8 cellular contexts compared by ENCODE assay signal in the genomic region with DNA sequence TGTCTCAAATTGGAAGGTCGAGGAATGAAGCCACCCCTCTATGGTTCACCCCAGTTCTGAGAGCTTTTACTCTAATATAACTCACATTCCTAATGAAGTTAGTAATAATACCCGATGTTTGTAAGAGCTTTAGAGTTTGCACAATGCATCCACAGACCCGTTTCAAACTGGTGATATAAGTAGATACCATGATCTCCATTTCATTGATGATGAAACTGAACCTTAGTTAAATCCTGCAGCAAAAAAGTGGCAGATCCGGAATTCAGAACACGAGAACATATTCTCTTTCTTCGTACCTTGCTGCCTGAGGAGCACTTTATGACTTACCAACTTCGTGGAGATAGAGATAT. TPM values are rescaled to one million over a fixed set of nuclear protein-coding genes. Genes with fewer than 3 reads are reported as not detected.
A peak's percentile ranks its signal among the peaks of the same experiment; 100 is the strongest.
DNase-seq lines count a peak whose midpoint lies in the region; ATAC-seq and TF ChIP-seq lines count a peak whose summit lies in the region.

No MANE protein-coding gene starts in this region.

- no peak for ATAC-seq in HG03095 (IDR thresholded peaks at IDR 0.05; ENCODE audit: unreplicated experiment)
- no peak for ATAC-seq in HG03196 (IDR thresholded peaks at IDR 0.05; ENCODE audit: unreplicated experiment)

- DNase-seq in BE2C (no peak), dorsolateral prefrontal cortex (no peak), nephron progenitor cell (no peak), DMS53 (lab: John Stamatoyannopoulos, UW) (no peak), KG1 (lab: John Stamatoyannopoulos, UW) (no peak)

- peak overlapping the region; percentile 69 for H3K9ac ChIP-seq in Loucy (ENCODE audit: low read depth, low read length, poor library complexity, severe bottlenecking)

- H3K27me3 ChIP-seq in BE2C: no peaks in the 10 kb centered on the region
- H3K27me3 ChIP-seq in Loucy (ENCODE audit: insufficient read depth, low read length, poor library complexity, severe bottlenecking): no peaks in the 10 kb centered on the region
- H3K27me3 ChIP-seq in dorsolateral prefrontal cortex: no peaks in the 10 kb centered on the region

- H3K4me2 ChIP-seq in Loucy (ENCODE audit: low read depth, low read length, poor library complexity, severe bottlenecking): peak overlapping the region; percentile 79

- no peaks in the 10 kb centered on the region for H3K9me3 Mint-ChIP-seq in nephron progenitor cell

- peaks cover 14% of the 10 kb centered on the region for H3K36me3 Mint-ChIP-seq in nephron progenitor cell (ENCODE audit: low read depth)

- no peaks in the 10 kb centered on the region for H4K20me1 ChIP-seq in Loucy (ENCODE audit: insufficient read depth, low read length, poor library complexity, severe bottlenecking)

- peaks cover 5% of the 10 kb centered on the region for H3K4me1 ChIP-seq in BE2C
- H3K4me1 ChIP-seq in Loucy (ENCODE audit: insufficient read depth, low read length, poor library complexity, severe bottlenecking): peaks cover 13% of the 10 kb centered on the region

- peaks cover 40% of the 10 kb centered on the region for H3K4me1 Mint-ChIP-seq in nephron progenitor cell

- H3K36me3 ChIP-seq in BE2C: peaks cover 11% of the 10 kb centered on the region
- H3K36me3 ChIP-seq in Loucy (ENCODE audit: insufficient read depth, low read length): no peaks in the 10 kb centered on the region

- H3F3A ChIP-seq in Loucy (ENCODE audit: low read depth): 0 out of 2 replicates have a peak, but pooled peaks cover 4% of the 10 kb centered on the region

- TF ChIP-seq CTCF in BE2C (IDR thresholded peaks at IDR 0.05; ENCODE audit: low read depth, low read length) (no peak), Loucy (conservative IDR thresholded peaks at IDR 0.05; ENCODE audit: low read length) (no peak), dorsolateral prefrontal cortex (IDR thresholded peaks at IDR 0.05 in 54 of 56, conservative IDR thresholded peaks at IDR 0.05 in 2 of 56; ENCODE audit: low read depth in 1 of 56, partially characterized antibody in 56 of 56) (no peak), nephron progenitor cell (IDR thresholded peaks at IDR 0.05) (no peak)

- H3K27ac Mint-ChIP-seq in nephron progenitor cell: peak overlapping the region; percentile 61

- H3K79me2 ChIP-seq in Loucy (ENCODE audit: insufficient read depth, low read length): no peaks in the 10 kb centered on the region

- H3K4me3 ChIP-seq in BE2C (ENCODE audit: low read depth, low read length) (peak overlapping the region; percentile 51), Loucy (ENCODE audit: low read length, poor library complexity, severe bottlenecking) (peak overlapping the region; percentile 84), dorsolateral prefrontal cortex (peak overlapping the region; percentile 51 to 88 (median 79))

- peak overlapping the region; percentile 81 for H3K4me3 Mint-ChIP-seq in nephron progenitor cell

- H3K27me3 Mint-ChIP-seq in nephron progenitor cell (ENCODE audit: low read depth, poor library complexity): no peaks in the 10 kb centered on the region

- H3K9me3 ChIP-seq in BE2C (no peaks in the 10 kb centered on the region), Loucy (ENCODE audit: insufficient read depth, low read depth, low read length) (no peaks in the 10 kb centered on the region)

- intact Hi-C loops in dorsolateral prefrontal cortex (cut with DNase I): loop anchor here (1.0 to 10.0 kb wide), 3 partner anchors 97 to 115 kb away; no protein-coding TSS in a partner anchor

- H3K9me2 ChIP-seq in Loucy (replicated peaks; ENCODE audit: low read depth, low read length): no peaks in the 10 kb centered on the region

- H3K27ac ChIP-seq in dorsolateral prefrontal cortex: peak overlapping the region in 57 of 59 donors; percentile 3 to 93 (median 83)

- peak overlapping the region; percentile 91 for H2AFZ ChIP-seq in Loucy (ENCODE audit: low read length)

RNA-seq across cellular contexts. Expression of a gene that starts 0.8 kb away (rescaled TPM):
- 178 TPM for polyA plus RNA-seq in BE2C (2012; ENCODE audit: insufficient read depth, insufficient read length, low read depth)
- total RNA-seq in dorsolateral prefrontal cortex: 100 to 1,000 TPM in 116 of 120 experiments, 10 to 100 TPM in 4; 65.0 to 238 (median 170) TPM
